ENCODE assay signal across 28 cellular contexts in the genomic region with DNA sequence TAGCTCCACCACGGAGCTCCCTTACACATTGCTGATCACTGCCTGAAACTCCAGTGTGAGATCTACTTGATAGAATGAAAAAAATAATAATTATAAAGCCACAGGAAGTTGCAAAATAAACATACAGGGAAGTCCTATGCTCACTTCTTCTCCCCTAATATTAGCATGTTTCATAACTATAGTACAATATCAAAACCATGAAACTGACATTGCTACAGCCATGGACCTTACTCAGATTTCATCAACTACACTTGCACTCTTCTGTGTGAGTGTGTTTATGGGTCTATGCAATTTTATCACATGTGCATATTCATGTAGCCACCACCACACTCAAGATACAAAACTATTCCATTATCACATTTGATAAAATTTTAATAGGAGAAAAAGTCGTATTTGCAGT. TPM values are rescaled to one million over a fixed set of nuclear protein-coding genes. Genes with fewer than 3 reads are reported as not detected.
"Had no signal": no experiment of that assay in that cellular context is flagged by ENCODE, and none has a peak within 500 bp of the region (broad histone marks: within the 10 kb centered on the region; RNA-seq: fewer than 3 reads in every experiment).

No MANE protein-coding gene starts in this region.

- H3K27ac Mint-ChIP-seq: natural killer cell; stimulated activated memory B cell treated with anti-CD40 and anti-IgM and Interleukin-4, amounts not matched to agents 10 μg/mL and 1 μg/mL and 100 μg/mL, for 72 hours; stimulated activated naive CD8-positive, alpha-beta T cell treated with anti-CD3 and anti-CD28 coated beads, Interleukin-15, Interleukin-2, amounts not matched to agents 100 ng/mL and 50 ng/mL, for 24 hours had no signal

- H3K27me3 Mint-ChIP-seq: stimulated activated memory B cell treated with anti-CD40 and anti-IgM and Interleukin-4, amounts not matched to agents 10 μg/mL and 1 μg/mL and 100 μg/mL, for 72 hours; stimulated activated naive CD8-positive, alpha-beta T cell treated with anti-CD3 and anti-CD28 coated beads, Interleukin-15, Interleukin-2, amounts not matched to agents 100 ng/mL and 50 ng/mL, for 24 hours had no signal

- H3K9me3 ChIP-seq: heart left ventricle, spleen, tibial artery had no signal

- H3K36me3 ChIP-seq: heart left ventricle, spleen, tibial artery had no signal

- H3K4me3 Mint-ChIP-seq: natural killer cell; neural crest cell; stimulated activated memory B cell treated with anti-CD40 and anti-IgM and Interleukin-4, amounts not matched to agents 10 μg/mL and 1 μg/mL and 100 μg/mL, for 72 hours; stimulated activated naive CD8-positive, alpha-beta T cell treated with anti-CD3 and anti-CD28 coated beads, Interleukin-15, Interleukin-2, amounts not matched to agents 100 ng/mL and 50 ng/mL, for 24 hours had no signal

- ATAC-seq: heart left ventricle; natural killer cell; sciatic nerve; stimulated activated memory B cell treated with anti-CD40 and anti-IgM and Interleukin-4, amounts not matched to agents 10 μg/mL and 1 μg/mL and 100 μg/mL, for 72 hours had no signal

- H3K4me1 ChIP-seq: tibial artery had no signal

- H3K27ac ChIP-seq: dorsolateral prefrontal cortex, heart left ventricle, spleen, tibial artery had no signal

- H3K9me3 Mint-ChIP-seq: natural killer cell; neural crest cell; stimulated activated memory B cell treated with anti-CD40 and anti-IgM and Interleukin-4, amounts not matched to agents 10 μg/mL and 1 μg/mL and 100 μg/mL, for 72 hours; stimulated activated naive CD8-positive, alpha-beta T cell treated with anti-CD3 and anti-CD28 coated beads, Interleukin-15, Interleukin-2, amounts not matched to agents 100 ng/mL and 50 ng/mL, for 24 hours had no signal

- H3K36me3 Mint-ChIP-seq: natural killer cell; stimulated activated memory B cell treated with anti-CD40 and anti-IgM and Interleukin-4, amounts not matched to agents 10 μg/mL and 1 μg/mL and 100 μg/mL, for 72 hours had no signal

- H3K4me3 ChIP-seq: dorsolateral prefrontal cortex, heart left ventricle, spleen, tibial artery had no signal

- H3K27me3 ChIP-seq: dorsolateral prefrontal cortex, spleen, tibial artery had no signal

- DNase-seq: cortex of kidney; dorsolateral prefrontal cortex; effector CD8-positive, alpha-beta T cell; heart left ventricle; hippocampal formation; kidney glomerular epithelial cell; mesendoderm; natural killer cell; posterior cingulate gyrus; stimulated activated CD4-positive, alpha-beta T cell treated with anti-CD3 and anti-CD28 coated beads, Interleukin-15, amount 100 ng/mL, for 24 hours; stimulated activated CD4-positive, alpha-beta T cell treated with anti-CD3 and anti-CD28 coated beads, Interleukin-1b, Interleukin-23, amount 100 ng/mL, for 48 hours; stimulated activated CD4-positive, alpha-beta T cell treated with anti-CD3 and anti-CD28 coated beads, Interleukin-4, amount 100 ng/mL, for 24 hours; tibial artery had no signal

RNA-seq across cellular contexts. Expression of gene SPINK2, which starts 57.3 kb away (rescaled TPM):
- total RNA-seq: fibroblast of lung, frontal cortex, glomerular endothelial cell, heart left ventricle, lung microvascular endothelial cell, neural crest cell, osteocyte, pulmonary artery endothelial cell, sciatic nerve, skeletal muscle tissue, temporal lobe, ureter had no signal
- polyA plus RNA-seq: fibroblast of lung, heart left ventricle, liver had no signal
